Comparison of ENCODE assay signal across 25 cellular contexts in genomic region chr7:153447021-153447420, GRCh38.
"Had no signal": no experiment of that assay in that cellular context is flagged by ENCODE, and none has a peak within 500 bp of the region (broad histone marks: within the 10 kb centered on the region; RNA-seq: fewer than 3 reads in every experiment).

No MANE protein-coding gene starts in this region.

- H3K27ac ChIP-seq: colonic mucosa, epithelial cell of prostate, esophagus squamous epithelium, gastrocnemius medialis, heart right ventricle, left lung, lower lobe of right lung had no signal

- H3K36me3 Mint-ChIP-seq: memory B cell had no signal

- H3K4me3 ChIP-seq: colonic mucosa, esophagus squamous epithelium, gastrocnemius medialis, heart right ventricle, left lung, lower lobe of right lung had no signal

- H3K27me3 ChIP-seq: colonic mucosa, esophagus squamous epithelium, gastrocnemius medialis, left lung had no signal

- H3K4me3 Mint-ChIP-seq: dendritic cell treated with granulocyte-macrophage colony-stimulating factor and Interleukin-4, amounts not matched to agents 40 ng/mL and 50 ng/mL, for 4 days; effector memory CD8-positive, alpha-beta T cell; endodermal cell; memory B cell had no signal

- H3K36me3 ChIP-seq: colonic mucosa, esophagus squamous epithelium, gastrocnemius medialis, heart right ventricle, left lung, lower lobe of right lung had no signal

- H3K4me1 ChIP-seq: colonic mucosa, gastrocnemius medialis, heart right ventricle, left lung, lower lobe of right lung had no signal

- H3K4me1 Mint-ChIP-seq: endodermal cell, memory B cell had no signal

- DNase-seq: cerebellar nuclear complex; colonic mucosa; cortex of kidney; effector CD8-positive, alpha-beta T cell; effector memory CD8-positive, alpha-beta T cell; endodermal cell; erythroblast; esophagus squamous epithelium; foreskin fibroblast; foreskin melanocyte; gastrocnemius medialis; glutamatergic neuron; head of caudate nucleus; heart right ventricle; hippocampal formation; kidney glomerular epithelial cell; left colon; left lung; left ventricle myocardium superior; lower lobe of right lung; mesendoderm; midbrain had no signal

- H3K27me3 Mint-ChIP-seq: dendritic cell treated with granulocyte-macrophage colony-stimulating factor and Interleukin-4, amounts not matched to agents 40 ng/mL and 50 ng/mL, for 4 days; effector memory CD8-positive, alpha-beta T cell; memory B cell had no signal

- H3K27ac Mint-ChIP-seq: dendritic cell treated with granulocyte-macrophage colony-stimulating factor and Interleukin-4, amounts not matched to agents 40 ng/mL and 50 ng/mL, for 4 days; effector memory CD8-positive, alpha-beta T cell; endodermal cell; memory B cell had no signal

- H3K9me3 ChIP-seq: colonic mucosa, esophagus squamous epithelium, gastrocnemius medialis, heart right ventricle, left lung, lower lobe of right lung had no signal
